Comparison of ENCODE assay signal across 26 cellular contexts in the genomic region with DNA sequence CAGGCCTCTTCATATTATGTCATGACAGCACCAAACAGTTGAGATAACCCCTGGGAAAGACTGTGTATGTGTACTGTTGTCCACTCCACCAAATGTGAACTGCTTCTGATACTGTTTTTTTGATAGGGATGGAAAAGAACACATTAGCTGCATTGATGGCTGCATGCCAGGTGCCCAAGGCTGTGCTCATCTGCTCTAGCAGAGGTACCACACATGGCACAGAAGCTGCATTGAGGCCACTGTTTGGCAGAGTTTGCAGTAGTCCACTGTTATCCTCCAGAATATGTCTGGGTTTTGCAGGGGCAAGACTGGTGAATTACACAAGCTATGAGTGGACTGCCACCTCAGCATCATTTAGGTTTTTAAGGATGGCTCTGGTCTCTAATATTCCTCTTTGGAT.
"Had no signal": no experiment of that assay in that cellular context is flagged by ENCODE, and none has a peak within 500 bp of the region (broad histone marks: within the 10 kb centered on the region; RNA-seq: fewer than 3 reads in every experiment).

No MANE protein-coding gene starts in this region.

- FAIRE-seq: astrocyte, colon had no signal

- H3K4me3 Mint-ChIP-seq: activated B cell treated with CpG ODN at 0.5 μM for 24 hours; activated CD4-positive, alpha-beta memory T cell treated with anti-CD3 and anti-CD28 coated beads for 36 hours; activated CD4-positive, alpha-beta T cell treated with anti-CD3 and anti-CD28 coated beads, Interleukin-2, amount 10 ng/mL, durations not matched to agents 7 days and 5 days; activated T-cell treated with anti-CD3 and anti-CD28 coated beads, Interleukin-2, amount 50 U/mL, for 4 hours; brain; T-helper 17 cell had no signal

- DNase-seq: activated B cell treated with CpG ODN at 0.5 μM for 24 hours; activated CD4-positive, alpha-beta memory T cell treated with anti-CD3 and anti-CD28 coated beads for 36 hours; activated CD4-positive, alpha-beta T cell treated with anti-CD3 and anti-CD28 coated beads, Interleukin-2, amount 10 ng/mL, durations not matched to agents 7 days and 5 days; activated CD8-positive, alpha-beta memory T cell treated with anti-CD3 and anti-CD28 coated beads for 24 hours; activated effector memory CD4-positive, alpha-beta T cell treated with anti-CD3 and anti-CD28 coated beads, Interleukin-2, amount 50 U/mL, for 16 hours; activated naive CD4-positive, alpha-beta T cell treated with Interleukin-2 at 50 U/mL for 16 hours; activated T-cell treated with anti-CD3 and anti-CD28 coated beads, Interleukin-2, amount 50 U/mL, for 4 hours; MG63; MV-4-11; NCI-H1092 treated with DMSO at 0.1 percent for 48 hours; NCI-H1417 treated with DMSO at 0.1 percent for 48 hours; NCI-H187; NCI-H2081; NCI-H2227 treated with DMSO at 0.1 percent for 48 hours; NCI-H446 treated with DMSO at 0.1 percent for 48 hours; NCI-H524 treated with DMSO at 0.1 percent for 48 hours; NCI-H774; NK-92 treated with Interleukin-12 subunit alpha and Interleukin-12 subunit beta, amount 100 ng/mL, for 24 hours; OCI-M1; SHP77; T-helper 17 cell; T-helper 9 cell had no signal

- H3K4me1 Mint-ChIP-seq: activated B cell treated with CpG ODN at 0.5 μM for 24 hours; activated CD4-positive, alpha-beta T cell treated with anti-CD3 and anti-CD28 coated beads, Interleukin-2, amount 10 ng/mL, durations not matched to agents 7 days and 5 days; T-helper 17 cell had no signal

- H3K9me3 Mint-ChIP-seq: activated B cell treated with CpG ODN at 0.5 μM for 24 hours; activated CD4-positive, alpha-beta memory T cell treated with anti-CD3 and anti-CD28 coated beads for 36 hours; activated CD4-positive, alpha-beta T cell treated with anti-CD3 and anti-CD28 coated beads, Interleukin-2, amount 10 ng/mL, durations not matched to agents 7 days and 5 days; activated naive CD4-positive, alpha-beta T cell treated with anti-CD3 and anti-CD28 coated beads, Interleukin-2, amount 50 U/mL, for 72 hours; activated T-cell treated with anti-CD3 and anti-CD28 coated beads, Interleukin-2, amount 50 U/mL, for 4 hours; brain had no signal

- H3K27ac Mint-ChIP-seq: activated B cell treated with CpG ODN at 0.5 μM for 24 hours; activated CD4-positive, alpha-beta memory T cell treated with anti-CD3 and anti-CD28 coated beads for 36 hours; activated CD4-positive, alpha-beta T cell treated with anti-CD3 and anti-CD28 coated beads, Interleukin-2, amount 10 ng/mL, durations not matched to agents 7 days and 5 days; activated naive CD4-positive, alpha-beta T cell treated with anti-CD3 and anti-CD28 coated beads, Interleukin-2, amount 50 U/mL, for 72 hours; brain; T-helper 17 cell had no signal

- H3K36me3 Mint-ChIP-seq: activated CD4-positive, alpha-beta memory T cell treated with anti-CD3 and anti-CD28 coated beads for 36 hours; activated naive CD4-positive, alpha-beta T cell treated with anti-CD3 and anti-CD28 coated beads, Interleukin-2, amount 50 U/mL, for 72 hours; brain had no signal
